ENCODE assay signal across 8 cellular contexts in the genomic region with DNA sequence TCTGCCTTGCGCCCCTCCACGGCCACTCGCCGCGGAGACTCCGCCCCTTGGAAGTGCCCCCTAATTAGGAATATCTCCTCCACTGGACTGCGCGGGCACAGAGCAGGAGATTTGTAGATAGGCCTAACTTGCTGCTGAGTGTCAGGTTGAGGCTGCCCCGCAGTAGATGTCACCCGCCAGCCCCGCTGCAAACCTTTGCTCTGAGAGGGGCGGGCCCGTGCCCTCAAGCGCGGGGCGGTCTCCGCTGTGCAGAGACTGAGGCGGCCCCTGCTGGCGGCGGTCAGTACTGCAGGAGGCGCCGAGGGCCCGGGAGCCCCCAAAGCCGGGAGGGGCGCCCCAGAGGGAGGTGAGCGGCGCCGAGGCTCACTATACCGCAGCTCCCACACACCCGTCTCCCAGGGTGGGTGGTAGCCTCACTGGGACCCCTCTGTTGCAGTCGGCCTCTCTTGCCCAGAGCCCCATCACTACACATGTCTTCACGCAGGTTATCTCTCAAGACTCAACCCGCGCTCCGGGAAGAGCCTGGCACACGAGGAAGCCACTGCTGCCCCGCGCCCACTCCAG. TPM values are rescaled to one million over a fixed set of nuclear protein-coding genes. Genes with fewer than 3 reads are reported as not detected.
A peak's percentile ranks its signal among the peaks of the same experiment; 100 is the strongest.
DNase-seq lines count a peak whose midpoint lies in the region; ATAC-seq and TF ChIP-seq lines count a peak whose summit lies in the region.

No MANE protein-coding gene starts in this region.

- no peaks in the 10 kb centered on the region for H3K36me3 Mint-ChIP-seq in chondrocyte (ENCODE audit: low read depth)

- H3K4me1 ChIP-seq in lower lobe of right lung = peaks cover 32% of the 10 kb centered on the region

- intact Hi-C loops in lower lobe of right lung (cut with DNase I) = no loop called here

- TF ChIP-seq CTCF in chondrocyte (IDR thresholded peaks at IDR 0.05) = peak; percentile 98
- peak; percentile 100 for TF ChIP-seq CTCF in lower lobe of right lung (IDR thresholded peaks at IDR 0.05)

- peaks cover 12% of the 10 kb centered on the region for H3K27me3 Mint-ChIP-seq in chondrocyte (ENCODE audit: low read depth)

- H3K27ac ChIP-seq in lower lobe of right lung = no peak overlapping the region

- H3K9me3 ChIP-seq in lower lobe of right lung = no peaks in the 10 kb centered on the region

- peaks cover 1% of the 10 kb centered on the region for H3K27me3 ChIP-seq in lower lobe of right lung (ENCODE audit: low read depth)

- DNase-seq in NCI-H2196 treated with DMSO at 0.1 percent for 48 hours (lab: John Stamatoyannopoulos, UW; ENCODE audit: unreplicated experiment) (peak; percentile 10), chondrocyte (ENCODE audit: low spot score) (no peak), lower lobe of right lung (peak; percentile 87), COLO829 (ENCODE audit: low spot score) (no peak)
- peak; percentile 83 to 89 for DNase-seq in activated CD4-positive, alpha-beta T cell treated with anti-CD3 and anti-CD28 coated beads for 4 hours
- DNase-seq in stimulated activated CD8-positive, alpha-beta memory T cell treated with anti-CD3 and anti-CD28 coated beads, Interleukin-12 subunit alpha, Interleukin-12 subunit beta, amount 100 ng/mL, for 1 hour (ENCODE audit: low read depth) = peak; percentile 81

- H3K36me3 ChIP-seq in lower lobe of right lung = no peaks in the 10 kb centered on the region

- H3K27ac Mint-ChIP-seq in chondrocyte (ENCODE audit: unreplicated experiment) = no peak overlapping the region

- peak overlapping the region; percentile 62 for H3K4me3 Mint-ChIP-seq in chondrocyte (ENCODE audit: unreplicated experiment)

- no peaks in the 10 kb centered on the region for H3K9me3 Mint-ChIP-seq in chondrocyte (ENCODE audit: low read depth)

- peak overlapping the region; percentile 9; the same call in 1 of the 2 replicates for H3K4me3 ChIP-seq in GM08714 (ENCODE audit: low read length)
- peak overlapping the region; percentile 50 for H3K4me3 ChIP-seq in lower lobe of right lung

- H3K4me1 Mint-ChIP-seq in chondrocyte (ENCODE audit: low read depth) = peaks cover 17% of the 10 kb centered on the region

- ATAC-seq in HG02623 (IDR thresholded peaks at IDR 0.05; ENCODE audit: unreplicated experiment) (peak; percentile 41), lower lobe of right lung (peak; percentile 86 to 92)

RNA-seq across cellular contexts. Expression of gene NEURL3, which starts 2.9 kb away (rescaled TPM):
- total RNA-seq in chondrocyte (not detected in 3 replicates), lower lobe of right lung (0.27 TPM)

RNA-seq across cellular contexts. Expression of gene ARID5A, which starts 28.5 kb away (rescaled TPM):
- total RNA-seq in chondrocyte (7.5 to 14.4 TPM (median 12.9 TPM) in 3 replicates), lower lobe of right lung (27.7 TPM)

Comparison
In these comparisons a context has a peak if more than half of its experiments do, and no peak if none do; other contexts are left out.
1. DNase-seq: peak in NCI-H2196 treated with DMSO at 0.1 percent for 48 hours (single experiment), activated CD4-positive, alpha-beta T cell treated with anti-CD3 and anti-CD28 coated beads for 4 hours (2 of 2), lower lobe of right lung (single experiment) and stimulated activated CD8-positive, alpha-beta memory T cell treated with anti-CD3 and anti-CD28 coated beads, Interleukin-12 subunit alpha, Interleukin-12 subunit beta, amount 100 ng/mL, for 1 hour (single experiment); none in chondrocyte (single experiment) and COLO829 (single experiment).